ENCODE assay signal across 18 cellular contexts in genomic region chr13:54884645-54885044, GRCh38.
"Had no signal": no experiment of that assay in that cellular context is flagged by ENCODE, and none has a peak within 500 bp of the region (broad histone marks: within the 10 kb centered on the region; RNA-seq: fewer than 3 reads in every experiment).

No MANE protein-coding gene starts in this region.

- H3K27me3 ChIP-seq: MG63, SJSA1 had no signal

- H3K27ac ChIP-seq: HL-60, SJSA1, SK-N-MC had no signal

- H3K9me3 ChIP-seq: MG63, SJSA1 had no signal

- DNase-seq: Karpas-422, KG1, MG63, NCI-H1092, NCI-H1105 treated with DMSO at 0.1 percent for 48 hours, NCI-H1417 treated with DMSO at 0.1 percent for 48 hours, NCI-H1694 treated with DMSO at 0.1 percent for 48 hours, NCI-H1930, NCI-H2081, NCI-H2107, NCI-H2227 treated with DMSO at 0.1 percent for 48 hours, NCI-H526 treated with DMSO at 0.1 percent for 48 hours, NCI-H774, SHP77 treated with DMSO at 0.1 percent for 48 hours had no signal

- ATAC-seq: Right ventricle myocardium inferior had no signal

- H3K4me1 ChIP-seq: SJSA1 had no signal
